8 cellular contexts compared by ENCODE assay signal in genomic region chr1:100188617-100189016, GRCh38. TPM values are rescaled to one million over a fixed set of nuclear protein-coding genes. Genes with fewer than 3 reads are reported as not detected.
DNase-seq lines count a peak whose midpoint lies in the region; ATAC-seq and TF ChIP-seq lines count a peak whose summit lies in the region.

No MANE protein-coding gene starts in this region.

- no peak overlapping the region for H3K27ac ChIP-seq in coronary artery

- H3K4me1 Mint-ChIP-seq in effector memory CD8-positive, alpha-beta T cell (ENCODE audit: low read depth in 2 of 2): no peaks in the 10 kb centered on the region
- no peaks in the 10 kb centered on the region for H3K4me1 Mint-ChIP-seq in chondrocyte (ENCODE audit: low read depth)

- H3K4me3 Mint-ChIP-seq in effector memory CD8-positive, alpha-beta T cell: no peak overlapping the region
- H3K4me3 Mint-ChIP-seq in chondrocyte (ENCODE audit: unreplicated experiment): no peak overlapping the region

- H3K9me3 Mint-ChIP-seq in effector memory CD8-positive, alpha-beta T cell: no peaks in the 10 kb centered on the region
- peaks cover 3% of the 10 kb centered on the region for H3K9me3 Mint-ChIP-seq in chondrocyte (ENCODE audit: low read depth)

- H3K4me3 ChIP-seq in coronary artery: no peak overlapping the region

- no peaks in the 10 kb centered on the region for H3K27me3 Mint-ChIP-seq in effector memory CD8-positive, alpha-beta T cell
- no peaks in the 10 kb centered on the region for H3K27me3 Mint-ChIP-seq in chondrocyte (ENCODE audit: low read depth)

- ATAC-seq in HG02884 (IDR thresholded peaks at IDR 0.05; ENCODE audit: unreplicated experiment): peak; percentile 41
- ATAC-seq in effector memory CD8-positive, alpha-beta T cell (replicated peaks): no peak

- H3K36me3 Mint-ChIP-seq in effector memory CD8-positive, alpha-beta T cell (ENCODE audit: insufficient read depth): peaks cover 3% of the 10 kb centered on the region
- H3K36me3 Mint-ChIP-seq in chondrocyte (ENCODE audit: low read depth): peaks cover 7% of the 10 kb centered on the region

- TF ChIP-seq CTCF in chondrocyte (IDR thresholded peaks at IDR 0.05) (no peak), coronary artery (IDR thresholded peaks at IDR 0.05) (no peak), GM20000 (IDR thresholded peaks at IDR 0.05; ENCODE audit: extremely low read depth, missing control alignments) (no peak)

- H3K27ac Mint-ChIP-seq in effector memory CD8-positive, alpha-beta T cell: no peak overlapping the region
- no peak overlapping the region for H3K27ac Mint-ChIP-seq in chondrocyte (ENCODE audit: unreplicated experiment)

- DNase-seq in COR-L47 (lab: John Stamatoyannopoulos, UW) (peak; percentile 70), SHP77 treated with DMSO at 0.1 percent for 48 hours (lab: John Stamatoyannopoulos, UW) (peak; percentile 8), inferior parietal cortex (ENCODE audit: extremely low spot score) (peak; percentile 74), chondrocyte (ENCODE audit: low spot score) (no peak), coronary artery (ENCODE audit: low spot score) (no peak), GM20000 (ENCODE audit: low spot score) (no peak)
- DNase-seq in effector memory CD8-positive, alpha-beta T cell: no peak

RNA-seq across cellular contexts. Expression of gene LRRC39, which starts 10.6 kb away (rescaled TPM):
- total RNA-seq in chondrocyte: 1.00 to 1.3 TPM in 2 of 3 replicates, not detected in the other

RNA-seq across cellular contexts. Expression of gene TRMT13, which starts 55.7 kb away (rescaled TPM):
- total RNA-seq in chondrocyte: 7.1 to 11.0 TPM (median 7.4 TPM) in 3 replicates

RNA-seq across cellular contexts. Expression of gene SASS6, which starts 55.9 kb away (rescaled TPM):
- 2.3 to 3.6 TPM (median 2.4 TPM) in 3 replicates for total RNA-seq in chondrocyte

Comparison
In these comparisons a context has a peak if more than half of its experiments do, and no peak if none do; other contexts are left out.
1. DNase-seq: peak in COR-L47 (single experiment), SHP77 treated with DMSO at 0.1 percent for 48 hours (single experiment) and inferior parietal cortex (single experiment); none in effector memory CD8-positive, alpha-beta T cell (0 of 3), chondrocyte (single experiment), coronary artery (single experiment) and GM20000 (single experiment).